Comparison of ENCODE assay signal across 1 cellular context in genomic region chr10:101012525-101013364, GRCh38.
TF ChIP-seq lines count a peak whose summit lies in the region.

No MANE protein-coding gene starts in this region.

TF ChIP-seq in HEK293, 187 proteins besides CTCF, POLR2A, EP300 and RAD21 (continued from another document):
- TF ChIP-seq ZNF513 (tag by site-specific recombination; IDR thresholded peaks at IDR 0.05): no peak
- no peak for TF ChIP-seq ZNF121 (tag by site-specific recombination; IDR thresholded peaks at IDR 0.05)
- TF ChIP-seq ZNF626 (tag by site-specific recombination; IDR thresholded peaks at IDR 0.05): no peak
- no peak for TF ChIP-seq ZSCAN18 (tag by site-specific recombination; IDR thresholded peaks at IDR 0.05)
- TF ChIP-seq ZNF2 (tag by site-specific recombination; IDR thresholded peaks at IDR 0.05): peak; percentile 35; the same call in 1 of the 2 replicates
- no peak for TF ChIP-seq ZNF792 (tag by site-specific recombination; IDR thresholded peaks at IDR 0.05)
- no peak for TF ChIP-seq ZNF645 (tag by site-specific recombination; IDR thresholded peaks at IDR 0.05)
- TF ChIP-seq KLF17 (tag by site-specific recombination; IDR thresholded peaks at IDR 0.05): no peak
- no peak for TF ChIP-seq ZNF433 (tag by site-specific recombination; IDR thresholded peaks at IDR 0.05; ENCODE audit: low read depth)
- TF ChIP-seq ZNF704 (tag by site-specific recombination; IDR thresholded peaks at IDR 0.05): no peak
- TF ChIP-seq ZNF426 (tag by site-specific recombination; IDR thresholded peaks at IDR 0.05): no peak
- TF ChIP-seq OSR2 (tag by site-specific recombination; IDR thresholded peaks at IDR 0.05): no peak
- peak; percentile 14; the same call in 1 of the 2 replicates for TF ChIP-seq GLIS1 (tag by site-specific recombination; IDR thresholded peaks at IDR 0.05)
- 0 out of 2 replicates have a peak, but pooled peaks have one; percentile 16 for TF ChIP-seq ZBTB48 (tag by site-specific recombination; IDR thresholded peaks at IDR 0.05)
- TF ChIP-seq ZNF248 (tag by site-specific recombination; IDR thresholded peaks at IDR 0.05): no peak
- TF ChIP-seq ZNF19 (tag by site-specific recombination; IDR thresholded peaks at IDR 0.05; ENCODE audit: low read depth): no peak
- TF ChIP-seq ZNF580 (tag by site-specific recombination; IDR thresholded peaks at IDR 0.05): peak; percentile 25; the same call in 1 of the 2 replicates
- TF ChIP-seq ZNF660 (tag by site-specific recombination; IDR thresholded peaks at IDR 0.05): peak; percentile 58; the same call in 1 of the 2 replicates
- TF ChIP-seq ZNF501 (tag by site-specific recombination; IDR thresholded peaks at IDR 0.05): no peak
- TF ChIP-seq ZSCAN5A (tag by site-specific recombination; IDR thresholded peaks at IDR 0.05): no peak
- peak; percentile 50; the same call in 1 of the 2 replicates for TF ChIP-seq PRDM10 (tag by site-specific recombination; IDR thresholded peaks at IDR 0.05)
- no peak for TF ChIP-seq ZNF423 (tag by site-specific recombination; IDR thresholded peaks at IDR 0.05)
